8 cellular contexts compared by ENCODE assay signal in the genomic region with DNA sequence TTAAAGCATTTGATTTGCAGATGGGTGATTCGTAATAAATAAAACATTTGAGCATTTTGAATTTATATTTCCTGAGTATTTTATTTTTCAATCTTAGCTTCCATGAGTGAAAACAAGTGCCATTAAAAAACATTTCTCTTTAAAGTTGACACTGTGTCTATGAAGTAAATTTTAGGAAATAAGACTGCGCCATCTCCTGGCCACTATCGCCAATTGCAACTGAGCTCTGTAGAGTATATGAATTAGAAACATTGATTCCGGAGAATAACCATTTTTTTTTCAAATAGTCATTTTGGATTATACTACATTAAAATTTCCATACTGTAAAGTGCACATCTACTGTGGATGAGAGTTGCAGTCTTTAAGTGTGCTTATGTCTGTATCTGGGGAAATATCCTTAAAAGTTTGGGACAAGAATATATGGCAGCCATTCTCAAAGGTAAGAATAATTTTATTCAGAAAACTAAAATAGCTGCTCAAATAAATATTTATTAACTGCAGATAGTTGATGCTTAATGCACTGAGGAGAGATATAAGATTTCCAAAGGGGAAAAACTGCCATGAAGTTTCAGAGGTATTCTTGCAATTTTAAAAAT. TPM values are rescaled to one million over a fixed set of nuclear protein-coding genes. Genes with fewer than 3 reads are reported as not detected.
A peak's percentile ranks its signal among the peaks of the same experiment; 100 is the strongest.
DNase-seq lines count a peak whose midpoint lies in the region; ATAC-seq and TF ChIP-seq lines count a peak whose summit lies in the region.

No MANE protein-coding gene starts in this region.

- peaks cover 2 to 7% of the 10 kb centered on the region in 2 donors for H3K4me1 Mint-ChIP-seq in stimulated activated naive B cell treated with anti-CD40 and anti-IgM and Interleukin-4, amounts not matched to agents 10 μg/mL and 1 μg/mL and 100 μg/mL, for 72 hours

- DNase-seq in NCI-H2171 treated with DMSO at 0.1 percent for 48 hours (lab: John Stamatoyannopoulos, UW) (peak; percentile 2), NCI-H2171 (lab: John Stamatoyannopoulos, UW) (no peak), NT2/D1 (ENCODE audit: low read depth, low spot score) (peak; percentile 6), astrocyte of the cerebellum (ENCODE audit: low read depth) (peak; percentile 22), left lobe of liver (ENCODE audit: low spot score) (no peak)
- peak; percentile 15 for DNase-seq in stimulated activated naive B cell treated with anti-CD40 and anti-IgM and Interleukin-4, amounts not matched to agents 10 μg/mL and 1 μg/mL and 100 μg/mL, for 72 hours

- in situ Hi-C loops in astrocyte of the cerebellum (cut with HindIII; ENCODE audit: low sequenced_read_pairs): no loop called here

- H3K36me3 Mint-ChIP-seq in stimulated activated naive B cell treated with anti-CD40 and anti-IgM and Interleukin-4, amounts not matched to agents 10 μg/mL and 1 μg/mL and 100 μg/mL, for 72 hours: no peaks in the 10 kb centered on the region

- H3K9ac ChIP-seq in NT2/D1 (ENCODE audit: insufficient read length, low read depth): no peak overlapping the region

- H3K27me3 Mint-ChIP-seq in stimulated activated naive B cell treated with anti-CD40 and anti-IgM and Interleukin-4, amounts not matched to agents 10 μg/mL and 1 μg/mL and 100 μg/mL, for 72 hours: peaks cover 22 to 45% of the 10 kb centered on the region in 2 donors

- no peaks in the 10 kb centered on the region for H3K4me1 ChIP-seq in NT2/D1 (ENCODE audit: insufficient read depth, insufficient read length)

- H3K27me3 ChIP-seq in NT2/D1 (ENCODE audit: insufficient read depth, insufficient read length): no peaks in the 10 kb centered on the region

- H3K4me3 ChIP-seq in NT2/D1 (ENCODE audit: insufficient read length, low read depth) (no peak overlapping the region), astrocyte of the cerebellum (ENCODE audit: low read depth, low read length) (no peak overlapping the region)

- no peaks in the 10 kb centered on the region for H3K9me3 ChIP-seq in NT2/D1 (ENCODE audit: insufficient read depth, low read length)

- H3K9me3 Mint-ChIP-seq in stimulated activated naive B cell treated with anti-CD40 and anti-IgM and Interleukin-4, amounts not matched to agents 10 μg/mL and 1 μg/mL and 100 μg/mL, for 72 hours: no peaks in the 10 kb centered on the region

- no peak overlapping the region for H3K27ac Mint-ChIP-seq in stimulated activated naive B cell treated with anti-CD40 and anti-IgM and Interleukin-4, amounts not matched to agents 10 μg/mL and 1 μg/mL and 100 μg/mL, for 72 hours

- peak; percentile 75 for TF ChIP-seq CTCF in astrocyte of the cerebellum (IDR thresholded peaks at IDR 0.05; ENCODE audit: low read depth, low read length, missing control alignments)

- peaks cover 7% of the 10 kb centered on the region for H3K36me3 ChIP-seq in NT2/D1 (ENCODE audit: insufficient read depth, insufficient read length, low read length)

- H3K4me3 Mint-ChIP-seq in stimulated activated naive B cell treated with anti-CD40 and anti-IgM and Interleukin-4, amounts not matched to agents 10 μg/mL and 1 μg/mL and 100 μg/mL, for 72 hours: no peak overlapping the region

- ATAC-seq in HG02938 (IDR thresholded peaks at IDR 0.05; ENCODE audit: unreplicated experiment) (peak; percentile 68), left lobe of liver (peak; percentile 57), HG03108 (IDR thresholded peaks at IDR 0.05; ENCODE audit: unreplicated experiment) (no peak)
- ATAC-seq in stimulated activated naive B cell treated with anti-CD40 and anti-IgM and Interleukin-4, amounts not matched to agents 10 μg/mL and 1 μg/mL and 100 μg/mL, for 72 hours (replicated peaks): peak; percentile 53 to 64

RNA-seq across cellular contexts. Expression of a gene that starts 5.9 kb away (rescaled TPM):
- total RNA-seq in left lobe of liver: 6.9 TPM

Comparison
In these comparisons a context has a peak if more than half of its experiments do, and no peak if none do; other contexts are left out.
1. DNase-seq: peak in NCI-H2171 treated with DMSO at 0.1 percent for 48 hours (single experiment), NT2/D1 (single experiment), astrocyte of the cerebellum (single experiment) and stimulated activated naive B cell treated with anti-CD40 and anti-IgM and Interleukin-4, amounts not matched to agents 10 μg/mL and 1 μg/mL and 100 μg/mL, for 72 hours (single experiment); none in NCI-H2171 (single experiment) and left lobe of liver (single experiment).